27 cellular contexts compared by ENCODE assay signal in the genomic region with DNA sequence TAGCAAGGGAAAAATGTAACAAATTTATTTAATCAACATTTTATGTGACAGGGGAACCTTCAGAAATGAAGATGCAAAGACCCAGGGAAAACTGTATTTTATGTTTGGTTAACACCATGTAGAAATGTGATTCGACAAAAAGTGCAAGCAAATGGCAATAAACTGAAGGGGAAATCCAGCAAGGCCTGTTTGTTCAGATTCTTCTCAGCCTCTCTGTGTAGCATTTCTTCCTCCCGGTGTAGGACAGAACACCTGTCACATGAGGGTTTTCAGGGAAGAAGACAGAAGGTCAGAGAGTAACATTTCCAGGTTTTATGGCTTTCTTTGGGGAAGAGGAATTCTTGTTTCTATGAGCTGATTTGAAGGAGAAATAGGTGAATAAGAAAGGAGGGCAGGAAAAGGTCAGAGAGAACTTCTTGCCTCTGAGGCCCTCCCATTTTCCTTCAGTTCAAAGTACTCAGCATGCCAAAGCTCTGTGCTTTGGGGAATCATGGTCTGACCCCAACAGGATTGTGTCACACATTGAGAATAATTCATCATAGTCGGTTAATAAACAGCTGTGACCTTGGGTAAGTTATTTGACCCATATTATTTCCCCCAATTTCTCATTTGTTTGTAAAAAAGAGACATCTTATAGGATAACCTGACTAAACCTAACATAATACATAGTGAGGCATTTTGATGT. TPM values are rescaled to one million over a fixed set of nuclear protein-coding genes. Genes with fewer than 3 reads are reported as not detected.
DNase-seq lines count a peak whose midpoint lies in the region; ATAC-seq and TF ChIP-seq lines count a peak whose summit lies in the region.
"Had no signal": no experiment of that assay in that cellular context is flagged by ENCODE, and none has a peak within 500 bp of the region (broad histone marks: within the 10 kb centered on the region; RNA-seq: fewer than 3 reads in every experiment).

No MANE protein-coding gene starts in this region.

- H3K36me3 ChIP-seq in PC-9 (ENCODE audit: low read depth): peaks cover 16% of the 10 kb centered on the region; the same call in 1 of the 2 replicates
- H3K36me3 ChIP-seq in smooth muscle cell (ENCODE audit: low read depth): no peaks in the 10 kb centered on the region
- H3K36me3 ChIP-seq: neutrophil, right lobe of liver, stomach had no signal

- H2AFZ ChIP-seq in PC-9: peak overlapping the region; percentile 19; the same call in 1 of the 2 replicates
- no peak overlapping the region for H2AFZ ChIP-seq in smooth muscle cell (ENCODE audit: low read depth)

- no TSS peak for BruUV-seq in PC-9 (replicated peaks; lab: Mats Ljungman, UMichigan)

- H4K20me1 ChIP-seq in PC-9 (ENCODE audit: insufficient read depth) (no peaks in the 10 kb centered on the region), smooth muscle cell (ENCODE audit: low read depth) (no peaks in the 10 kb centered on the region)

- H3K79me2 ChIP-seq in PC-9 (ENCODE audit: low read depth) (no peaks in the 10 kb centered on the region), smooth muscle cell (ENCODE audit: low read depth) (no peaks in the 10 kb centered on the region)

- H3F3A ChIP-seq in PC-9 (ENCODE audit: insufficient read depth, low read depth) (peaks cover 30% of the 10 kb centered on the region), smooth muscle cell (ENCODE audit: low read depth) (peaks cover 3% of the 10 kb centered on the region)

- ATAC-seq in GM21529 (IDR thresholded peaks at IDR 0.05; ENCODE audit: unreplicated experiment): no peak
- ATAC-seq: HCT116; HepG2; naive thymus-derived CD4-positive, alpha-beta T cell; right lobe of liver had no signal

- DNase-seq in HCEC 1CT (peak; percentile 37), PC-9 (peak; percentile 23 to 89), iris pigment epithelial cell (ENCODE audit: low read depth) (peak; percentile 59), smooth muscle cell (lab: John Stamatoyannopoulos, UW; ENCODE audit: unreplicated experiment) (no peak), NCI-H146 (lab: John Stamatoyannopoulos, UW) (no peak)
- no peak for DNase-seq in activated naive CD4-positive, alpha-beta T cell treated with Interleukin-2 at 50 U/mL for 16 hours
- DNase-seq: activated B cell treated with CpG ODN at 0.5 μM for 24 hours; activated CD4-positive, alpha-beta T cell treated with anti-CD3 and anti-CD28 coated beads, Interleukin-2, amount 50 U/mL, for 48 hours; activated CD8-positive, alpha-beta memory T cell treated with anti-CD3 and anti-CD28 coated beads, Interleukin-2, amount 50 U/mL, for 4 hours; activated naive CD4-positive, alpha-beta T cell treated with anti-CD3 and anti-CD28 coated beads, Interleukin-2, amount 50 U/mL, for 16 hours; amniotic stem cell; C1 segment of cervical spinal cord; DMS79; Kasumi-1; midbrain; naive thymus-derived CD4-positive, alpha-beta T cell; NCI-H748 treated with DMSO at 0.1 percent for 48 hours; right lobe of liver; SK-N-SH; stimulated activated CD4-positive, alpha-beta T cell treated with anti-CD3 and anti-CD28 coated beads, Interleukin-12 subunit alpha, Interleukin-12 subunit beta, amount 100 ng/mL, for 4 hours; stimulated activated CD4-positive, alpha-beta T cell treated with anti-CD3 and anti-CD28 coated beads, Interleukin-2, amount 100 ng/mL, for 48 hours; stomach had no signal

- no peak overlapping the region for H3K9ac ChIP-seq in smooth muscle cell (ENCODE audit: low read depth)
- H3K9ac ChIP-seq: SK-N-SH had no signal

- TF ChIP-seq CTCF in PC-9 (conservative IDR thresholded peaks at IDR 0.05) (no peak), smooth muscle cell (IDR thresholded peaks at IDR 0.05; ENCODE audit: borderline replicate concordance, insufficient read depth, poor library complexity, severe bottlenecking) (no peak)

- peaks cover 29% of the 10 kb centered on the region for H3K9me3 ChIP-seq in PC-9 (ENCODE audit: insufficient read depth, low read depth)
- H3K9me3 ChIP-seq in smooth muscle cell (replicated peaks; ENCODE audit: low read depth): no peaks in the 10 kb centered on the region
- H3K9me3 ChIP-seq: neutrophil, right lobe of liver had no signal

- POLR2A ChIA-PET in PC-9 (lab: Charles Lee; ENCODE audit: unreplicated experiment): no interaction called here

- CTCF ChIA-PET in PC-9 (lab: Charles Lee): no interaction called here

- no peaks in the 10 kb centered on the region for H3K27me3 ChIP-seq in PC-9 (ENCODE audit: insufficient read depth, low read depth)
- no peaks in the 10 kb centered on the region for H3K27me3 ChIP-seq in smooth muscle cell (ENCODE audit: low read depth)
- H3K27me3 ChIP-seq: neutrophil, right lobe of liver, stomach had no signal

- 51% methylated on average over 3 of the region's 3 CpGs for WGBS in smooth muscle cell (ENCODE audit: low lambda C conversion rate)

- peak overlapping the region; percentile 58 for H3K4me2 ChIP-seq in PC-9
- H3K4me2 ChIP-seq in smooth muscle cell: no peak overlapping the region
- H3K4me2 ChIP-seq: SK-N-SH had no signal

- H3K4me1 ChIP-seq in PC-9 (replicated peaks; ENCODE audit: insufficient read depth): peaks cover 45% of the 10 kb centered on the region
- H3K4me1 ChIP-seq in smooth muscle cell (ENCODE audit: low read depth): peaks cover 12% of the 10 kb centered on the region
- H3K4me1 ChIP-seq: right lobe of liver, stomach had no signal

- intact Hi-C loops in PC-9 (cut with micrococcal nuclease; ENCODE audit: unreplicated experiment): loop anchor here (2.0 kb wide), 1 partner anchor 25 kb away; no protein-coding TSS in a partner anchor

- H3K27ac ChIP-seq in PC-9 (peak overlapping the region; percentile 48), smooth muscle cell (ENCODE audit: low read depth) (peak overlapping the region; percentile 39)
- H3K27ac ChIP-seq: HL-60, neutrophil, right lobe of liver, stomach had no signal

- no peaks in the 10 kb centered on the region for H3K9me2 ChIP-seq in PC-9 (ENCODE audit: insufficient read depth)
- H3K9me2 ChIP-seq: SK-N-SH had no signal

- no peak overlapping the region for H3K4me3 ChIP-seq in PC-9
- H3K4me3 ChIP-seq in smooth muscle cell: no peak overlapping the region
- H3K4me3 ChIP-seq: right lobe of liver, stomach had no signal

RNA-seq across cellular contexts. Expression of a gene that starts 45.5 kb away (rescaled TPM):
- 34.0 and 61.1 TPM in 2 replicates for total RNA-seq in PC-9 (2021)
- 8.4 and 9.3 TPM in 2 replicates for total RNA-seq in smooth muscle cell
- 4.2 and 9.7 TPM in 2 replicates for polyA plus RNA-seq in smooth muscle cell
- total RNA-seq: HepG2 had no signal
- polyA plus RNA-seq: HepG2 had no signal

Comparison
In these comparisons a context has a peak if more than half of its experiments do, and no peak if none do; other contexts are left out.
1. DNase-seq: peak in HCEC 1CT (single experiment), PC-9 (2 of 2) and iris pigment epithelial cell (single experiment); none in smooth muscle cell (single experiment), activated naive CD4-positive, alpha-beta T cell treated with Interleukin-2 at 50 U/mL for 16 hours (single experiment) and NCI-H146 (single experiment).